Comparison of ENCODE assay signal across 20 cellular contexts in the genomic region with DNA sequence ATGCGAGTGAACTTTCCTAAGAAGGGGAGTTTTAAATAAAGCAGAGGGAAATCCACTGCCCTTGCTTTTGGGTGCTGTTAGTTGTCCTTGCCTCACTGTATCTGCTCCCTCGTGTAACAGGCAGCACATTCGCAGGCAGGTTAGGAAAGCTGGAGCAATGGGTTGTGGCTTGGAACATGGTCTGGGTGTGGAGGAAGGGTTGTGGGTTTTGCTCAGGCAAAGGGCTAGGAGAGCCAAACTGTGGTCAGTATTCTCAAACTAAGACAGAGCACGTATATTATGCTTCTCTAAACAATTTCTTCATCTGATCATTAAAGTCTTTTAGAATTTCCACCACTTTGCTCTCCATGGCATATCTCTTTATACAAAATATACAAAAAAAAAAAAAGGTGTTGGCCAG.
DNase-seq lines count a peak whose midpoint lies in the region; TF ChIP-seq lines count a peak whose summit lies in the region.
"Had no signal": no experiment of that assay in that cellular context is flagged by ENCODE, and none has a peak within 500 bp of the region (broad histone marks: within the 10 kb centered on the region; RNA-seq: fewer than 3 reads in every experiment).

No MANE protein-coding gene starts in this region.

- intact Hi-C loops in MCF 10A (cut with micrococcal nuclease) (no loop called here), breast epithelium (cut with DNase I; ENCODE audit: low total_unique reads) (no loop called here)

- H3K4me2 ChIP-seq in trophoblast cell (ENCODE audit: low read length) = no peak overlapping the region
- H3K4me2 ChIP-seq: BLaER1 had no signal

- H3K23ac ChIP-seq in trophoblast cell (ENCODE audit: low read length) = peak overlapping the region; percentile 9

- H3K27me3 Mint-ChIP-seq in MCF 10A (ENCODE audit: insufficient read depth, unreplicated experiment) (no peaks in the 10 kb centered on the region), endothelial cell (ENCODE audit: unreplicated experiment) (no peaks in the 10 kb centered on the region)
- H3K27me3 Mint-ChIP-seq: B cell; CD4-positive, CD25-positive, alpha-beta regulatory T cell had no signal

- no peak for DNase-seq in MCF 10A (ENCODE audit: unreplicated experiment)
- DNase-seq in breast epithelium (ENCODE audit: low spot score in 2 of 2) = no peak
- peak; percentile 41 for DNase-seq in astrocyte of the cerebellum (ENCODE audit: low read depth)
- no peak for DNase-seq in endothelial cell (ENCODE audit: low spot score)
- DNase-seq in trophoblast cell = no peak
- DNase-seq in NCI-H69 (lab: John Stamatoyannopoulos, UW) = no peak
- no peak for DNase-seq in NCI-H1092 (lab: John Stamatoyannopoulos, UW)
- DNase-seq in hypothalamus (lab: John Stamatoyannopoulos, UW) = no peak
- DNase-seq: Caco-2; CD8-positive, alpha-beta T cell; DMS153; DND-41 had no signal

- no peak overlapping the region for H2BK120ac ChIP-seq in trophoblast cell (ENCODE audit: insufficient read depth, low read length, poor library complexity)

- H3K18ac ChIP-seq in trophoblast cell (ENCODE audit: low read length) = no peak overlapping the region

- no peaks in the 10 kb centered on the region for H3K36me3 Mint-ChIP-seq in MCF 10A (ENCODE audit: insufficient read depth, unreplicated experiment)
- peaks cover 3% of the 10 kb centered on the region for H3K36me3 Mint-ChIP-seq in endothelial cell (ENCODE audit: low read depth, unreplicated experiment)
- H3K36me3 Mint-ChIP-seq: CD4-positive, CD25-positive, alpha-beta regulatory T cell had no signal

- H3K9me3 ChIP-seq in breast epithelium (no peaks in the 10 kb centered on the region), trophoblast cell (ENCODE audit: insufficient read depth, low read depth, low read length) (no peaks in the 10 kb centered on the region)
- H3K9me3 ChIP-seq: BLaER1, Caco-2, HAP-1 had no signal

- H3K9me3 Mint-ChIP-seq in MCF 10A (ENCODE audit: unreplicated experiment) (no peaks in the 10 kb centered on the region), endothelial cell (ENCODE audit: unreplicated experiment) (no peaks in the 10 kb centered on the region)
- H3K9me3 Mint-ChIP-seq: CD4-positive, CD25-positive, alpha-beta regulatory T cell; CD8-positive, alpha-beta T cell; HFFc6 had no signal

- H2BK5ac ChIP-seq in trophoblast cell (ENCODE audit: low read depth, low read length, poor library complexity) = no peak overlapping the region

- TF ChIP-seq POLR2A in breast epithelium (IDR thresholded peaks at IDR 0.05) = no peak

- no peak overlapping the region for H3K4ac ChIP-seq in trophoblast cell (ENCODE audit: low read depth, low read length)

- TF ChIP-seq CTCF in MCF 10A (IDR thresholded peaks at IDR 0.05; ENCODE audit: unreplicated experiment) (no peak), breast epithelium (IDR thresholded peaks at IDR 0.05) (no peak), astrocyte of the cerebellum (IDR thresholded peaks at IDR 0.05; ENCODE audit: low read depth, low read length, missing control alignments) (no peak), endothelial cell (IDR thresholded peaks at IDR 0.05; ENCODE audit: unreplicated experiment) (no peak)

- no peak overlapping the region for H2AFZ ChIP-seq in trophoblast cell (ENCODE audit: insufficient read depth, low read length, poor library complexity)
- H2AFZ ChIP-seq: GM23248 had no signal

- H3K36me3 ChIP-seq in breast epithelium = no peaks in the 10 kb centered on the region
- H3K36me3 ChIP-seq in trophoblast cell (ENCODE audit: control insufficient read depth in 1 of 2, insufficient read depth in 2 of 2, low read length in 2 of 2) = no peaks in the 10 kb centered on the region
- H3K36me3 ChIP-seq: HAP-1 had no signal

- no peak overlapping the region for H2BK12ac ChIP-seq in trophoblast cell (ENCODE audit: low read length)

- no peaks in the 10 kb centered on the region for H3K4me1 Mint-ChIP-seq in MCF 10A (ENCODE audit: insufficient read depth, unreplicated experiment)
- H3K4me1 Mint-ChIP-seq in endothelial cell (ENCODE audit: unreplicated experiment) = peaks cover 11% of the 10 kb centered on the region
- H3K4me1 Mint-ChIP-seq: B cell had no signal

- WGBS in trophoblast cell (ENCODE audit: extremely low coverage, insufficient coverage, insufficient read length) = no CpG with 5 or more reads among the region's 4 CpGs

- no peak overlapping the region for H4K12ac ChIP-seq in trophoblast cell (ENCODE audit: low read depth, low read length)

- H3K27me3 ChIP-seq in breast epithelium (no peaks in the 10 kb centered on the region), trophoblast cell (ENCODE audit: insufficient read depth, low read length) (no peaks in the 10 kb centered on the region)
- H3K27me3 ChIP-seq: BLaER1 had no signal

- H3K4me3 Mint-ChIP-seq in MCF 10A (ENCODE audit: unreplicated experiment) (no peak overlapping the region), endothelial cell (ENCODE audit: unreplicated experiment) (no peak overlapping the region)
- H3K4me3 Mint-ChIP-seq: B cell; CD4-positive, CD25-positive, alpha-beta regulatory T cell; CD8-positive, alpha-beta T cell; HFFc6 had no signal

- H3K79me2 ChIP-seq in trophoblast cell (ENCODE audit: control insufficient read depth, insufficient read depth, low read length, poor library complexity) = no peaks in the 10 kb centered on the region

- CTCF ChIA-PET in MCF 10A (lab: Yijun Ruan, JAX) = interaction anchor here (0.6 to 3.1 kb wide), 6 partner anchors 8 to 1096 kb away, joined by 3 to 19 read pairs (median 4); no protein-coding TSS in a partner anchor

- no peak overlapping the region for H2AK5ac ChIP-seq in trophoblast cell (ENCODE audit: low read length)

- no peak overlapping the region for H4K91ac ChIP-seq in trophoblast cell (ENCODE audit: low read depth, low read length)

- H3K27ac ChIP-seq in breast epithelium = no peak overlapping the region
- H3K27ac ChIP-seq in trophoblast cell (ENCODE audit: low read depth, low read length) = no peak overlapping the region
- H3K27ac ChIP-seq: 22Rv1, BLaER1, C4-2B, GM23248 had no signal

- POLR2A ChIA-PET in MCF 10A (lab: Yijun Ruan, JAX) = no interaction called here

- no peak overlapping the region for H3K9ac ChIP-seq in trophoblast cell (ENCODE audit: low read length)
- H3K9ac ChIP-seq: BLaER1, GM23248 had no signal

- no peaks in the 10 kb centered on the region for H3K79me1 ChIP-seq in trophoblast cell (ENCODE audit: low read length)

- H3K4me3 ChIP-seq in breast epithelium (no peak overlapping the region), astrocyte of the cerebellum (ENCODE audit: low read depth, low read length) (no peak overlapping the region), trophoblast cell (ENCODE audit: low read depth, low read length) (peak overlapping the region; percentile 11)
- H3K4me3 ChIP-seq: BLaER1, GM23248, HAP-1 had no signal

- H4K8ac ChIP-seq in trophoblast cell (ENCODE audit: low read depth, low read length) = no peak overlapping the region

- in situ Hi-C loops in astrocyte of the cerebellum (cut with HindIII; ENCODE audit: low sequenced_read_pairs) = no loop called here

- H3K14ac ChIP-seq in trophoblast cell (ENCODE audit: low read length) = no peak overlapping the region

- BruUV-seq in MCF 10A (replicated peaks; lab: Mats Ljungman, UMichigan) = no TSS peak

- H3K4me1 ChIP-seq in breast epithelium (no peaks in the 10 kb centered on the region), trophoblast cell (ENCODE audit: control insufficient read depth in 1 of 2, insufficient read depth in 2 of 2, low read length in 2 of 2) (no peaks in the 10 kb centered on the region)
- H3K4me1 ChIP-seq: BLaER1, Caco-2, HAP-1 had no signal

- H3K27ac Mint-ChIP-seq in MCF 10A (ENCODE audit: low read depth, unreplicated experiment) (peak overlapping the region; percentile 39), endothelial cell (ENCODE audit: unreplicated experiment) (peak overlapping the region; percentile 66)
- H3K27ac Mint-ChIP-seq: B cell; CD8-positive, alpha-beta T cell; HFFc6 had no signal
